In the genomic region with DNA sequence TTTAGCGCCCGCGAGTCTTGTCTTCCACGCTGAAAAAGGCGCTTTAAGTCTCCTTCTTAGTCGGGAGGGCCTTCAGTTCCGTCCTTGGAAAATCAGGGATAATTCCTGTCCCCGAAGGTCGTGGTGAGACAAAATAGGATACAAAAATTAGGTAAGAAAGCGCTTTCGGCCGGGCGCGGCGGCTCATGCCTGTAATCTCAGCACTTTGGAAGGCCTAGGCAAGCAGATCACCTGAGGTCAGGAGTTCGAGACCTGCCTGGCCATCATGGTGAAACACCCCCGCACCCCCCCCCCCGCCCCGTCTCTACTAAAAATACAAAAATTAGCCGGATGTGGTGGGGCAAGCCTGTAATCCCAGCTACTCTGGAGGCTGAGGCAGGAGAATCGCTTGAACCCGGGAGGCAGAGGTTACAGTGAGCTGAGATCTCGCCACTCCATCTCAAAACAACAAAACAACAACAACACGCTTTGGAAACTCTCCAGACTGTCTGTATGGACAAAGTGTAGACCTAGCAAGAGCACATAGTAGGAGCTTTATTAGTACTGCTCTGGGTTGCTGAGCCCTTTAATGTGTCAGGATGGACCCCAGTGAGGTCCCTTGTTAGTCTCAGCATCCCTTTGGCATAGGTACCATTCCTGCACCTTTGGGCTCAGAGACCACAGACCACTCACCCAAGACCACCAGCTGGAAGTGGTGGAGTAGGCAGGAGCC, we compare ENCODE assay signal across 10 cellular contexts. TPM values are rescaled to one million over a fixed set of nuclear protein-coding genes. Genes with fewer than 3 reads are reported as not detected.
A peak's percentile ranks its signal among the peaks of the same experiment; 100 is the strongest.
DNase-seq lines count a peak whose midpoint lies in the region; ATAC-seq, FAIRE-seq and TF ChIP-seq lines count a peak whose summit lies in the region.
"Had no signal": no experiment of that assay in that cellular context is flagged by ENCODE, and none has a peak within 500 bp of the region (broad histone marks: within the 10 kb centered on the region; RNA-seq: fewer than 3 reads in every experiment).

No MANE protein-coding gene starts in this region.

- peak overlapping the region; percentile 56 for H3K27ac ChIP-seq in keratinocyte (ENCODE audit: control insufficient read depth, insufficient read depth, low read length)
- H3K27ac ChIP-seq in stomach, result peak overlapping the region; percentile 86 to 91 (median 87)

- H3K9me1 ChIP-seq in keratinocyte (ENCODE audit: control insufficient read depth, extremely low read depth, insufficient read depth, low read length), result no peaks in the 10 kb centered on the region

- TF ChIP-seq CTCF in keratinocyte (optimal IDR thresholded peaks at IDR 0.05 in 1 of 3, IDR thresholded peaks at IDR 0.05 in 1 of 3, conservative IDR thresholded peaks at IDR 0.05 in 1 of 3; ENCODE audit: extremely low read depth in 1 of 3, insufficient read depth in 2 of 3, low read length in 3 of 3) (no peak), stomach (IDR thresholded peaks at IDR 0.05) (no peak)

- no peak for TF ChIP-seq POLR2A in stomach (IDR thresholded peaks at IDR 0.05)

- H3K4me1 ChIP-seq in keratinocyte (ENCODE audit: control insufficient read depth, extremely low read depth, insufficient read depth, low read length), result peaks cover 20% of the 10 kb centered on the region
- peaks cover 17 to 39% (median 32%) of the 10 kb centered on the region in 4 donors for H3K4me1 ChIP-seq in stomach

- no peak overlapping the region for H3K27ac Mint-ChIP-seq in T-helper 1 cell treated with Interleukin-12 subunit alpha and Interleukin-12 subunit beta and Interleukin-4 antibody, amounts not matched to agents 30 μg/mL and 1 μg/mL, for 36 hours
- H3K27ac Mint-ChIP-seq in activated naive CD8-positive, alpha-beta T cell treated with anti-CD3 and anti-CD28 coated beads, Interleukin-2, amount 10 ng/mL, durations not matched to agents 7 days and 5 days, result no peak overlapping the region

- H3K9me3 Mint-ChIP-seq in T-helper 1 cell treated with Interleukin-12 subunit alpha and Interleukin-12 subunit beta and Interleukin-4 antibody, amounts not matched to agents 30 μg/mL and 1 μg/mL, for 36 hours, result no peaks in the 10 kb centered on the region
- no peaks in the 10 kb centered on the region for H3K9me3 Mint-ChIP-seq in activated naive CD8-positive, alpha-beta T cell treated with anti-CD3 and anti-CD28 coated beads, Interleukin-2, amount 10 ng/mL, durations not matched to agents 7 days and 5 days

- H3K9me3 ChIP-seq in keratinocyte (ENCODE audit: control insufficient read depth, low read depth, low read length) (no peaks in the 10 kb centered on the region), stomach (no peaks in the 10 kb centered on the region)

- peaks cover 9% of the 10 kb centered on the region for H3K79me2 ChIP-seq in keratinocyte (ENCODE audit: control insufficient read depth, insufficient read depth, low read length)

- H3K36me3 Mint-ChIP-seq in T-helper 1 cell treated with Interleukin-12 subunit alpha and Interleukin-12 subunit beta and Interleukin-4 antibody, amounts not matched to agents 30 μg/mL and 1 μg/mL, for 36 hours (ENCODE audit: low read depth), result no peaks in the 10 kb centered on the region
- no peaks in the 10 kb centered on the region for H3K36me3 Mint-ChIP-seq in activated naive CD8-positive, alpha-beta T cell treated with anti-CD3 and anti-CD28 coated beads, Interleukin-2, amount 10 ng/mL, durations not matched to agents 7 days and 5 days

- DNase-seq in T-helper 1 cell (no peak), keratinocyte (ENCODE audit: low read depth, low spot score) (no peak), stomach (no peak), inferior parietal cortex (ENCODE audit: extremely low spot score) (no peak), SW480 (ENCODE audit: low spot score) (no peak)
- DNase-seq in activated naive CD8-positive, alpha-beta T cell treated with anti-CD3 and anti-CD28 coated beads, Interleukin-2, amount 10 ng/mL, durations not matched to agents 7 days and 5 days, result no peak
- DNase-seq: T1000 had no signal

- H3K4me3 ChIP-seq in keratinocyte (ENCODE audit: control insufficient read depth in 2 of 3, extremely low read depth in 1 of 3, insufficient read depth in 2 of 3, low read depth in 1 of 3, low read length in 3 of 3) (peak overlapping the region; percentile 52 to 68 (median 67)), stomach (peak overlapping the region; percentile 72 to 77 (median 75))

- FAIRE-seq in keratinocyte (lab: Jason Lieb, UNC), result no peak

- H3K4me2 ChIP-seq in keratinocyte (ENCODE audit: control insufficient read depth, extremely low read depth, insufficient read depth, low read depth, low read length), result peak overlapping the region; percentile 68

- peak overlapping the region; percentile 65 for H2AFZ ChIP-seq in keratinocyte (ENCODE audit: control insufficient read depth, low read length)

- WGBS in stomach, 5 donors, result 33 to 47% (median 37%) methylated on average over 21 to 24 of the region's 24 CpGs

- peak overlapping the region; percentile 77 for H3K9ac ChIP-seq in keratinocyte (ENCODE audit: control insufficient read depth, extremely low read depth, insufficient read depth, low read length)

- POLR2A ChIA-PET in activated naive CD8-positive, alpha-beta T cell treated with anti-CD3 and anti-CD28 coated beads, Interleukin-2, amount 10 ng/mL, durations not matched to agents 7 days and 5 days (lab: Charles Lee), result no interaction called here

- peaks cover 4% of the 10 kb centered on the region for H3K4me1 Mint-ChIP-seq in T-helper 1 cell treated with Interleukin-12 subunit alpha and Interleukin-12 subunit beta and Interleukin-4 antibody, amounts not matched to agents 30 μg/mL and 1 μg/mL, for 36 hours (ENCODE audit: low read depth)
- peaks cover 4% of the 10 kb centered on the region for H3K4me1 Mint-ChIP-seq in activated naive CD8-positive, alpha-beta T cell treated with anti-CD3 and anti-CD28 coated beads, Interleukin-2, amount 10 ng/mL, durations not matched to agents 7 days and 5 days

- H3K27me3 ChIP-seq in keratinocyte (ENCODE audit: control insufficient read depth, extremely low read depth, insufficient read depth, low read length) (no peaks in the 10 kb centered on the region), stomach (peaks cover 0 to 30% (median 3%) of the 10 kb centered on the region in 3 donors)

- peaks cover 67% of the 10 kb centered on the region for H3K27me3 Mint-ChIP-seq in T-helper 1 cell treated with Interleukin-12 subunit alpha and Interleukin-12 subunit beta and Interleukin-4 antibody, amounts not matched to agents 30 μg/mL and 1 μg/mL, for 36 hours (ENCODE audit: low read depth)
- H3K27me3 Mint-ChIP-seq in activated naive CD8-positive, alpha-beta T cell treated with anti-CD3 and anti-CD28 coated beads, Interleukin-2, amount 10 ng/mL, durations not matched to agents 7 days and 5 days, result peaks cover 62% of the 10 kb centered on the region

- dilution Hi-C loops in keratinocyte (cut with MboI; ENCODE audit: extremely low pct_ligation_motif_present, low sequenced_read_pairs), result no loop called here

- TF ChIP-seq EP300 in stomach (IDR thresholded peaks at IDR 0.05), result no peak

- ATAC-seq in activated naive CD8-positive, alpha-beta T cell treated with anti-CD3 and anti-CD28 coated beads, Interleukin-2, amount 10 ng/mL, durations not matched to agents 7 days and 5 days (ENCODE audit: low read depth), result no peak
- ATAC-seq in HG02885 (IDR thresholded peaks at IDR 0.05; ENCODE audit: poor library complexity, unreplicated experiment), result no peak

- peak overlapping the region; percentile 74 for H3K4me3 Mint-ChIP-seq in T-helper 1 cell treated with Interleukin-12 subunit alpha and Interleukin-12 subunit beta and Interleukin-4 antibody, amounts not matched to agents 30 μg/mL and 1 μg/mL, for 36 hours
- H3K4me3 Mint-ChIP-seq in activated naive CD8-positive, alpha-beta T cell treated with anti-CD3 and anti-CD28 coated beads, Interleukin-2, amount 10 ng/mL, durations not matched to agents 7 days and 5 days, result peak overlapping the region; percentile 63

- peaks cover 0 to under 1% of the 10 kb centered on the region in 2 experiments for H3K36me3 ChIP-seq in keratinocyte (ENCODE audit: control insufficient read depth in 2 of 2, extremely low read depth in 1 of 2, insufficient read depth in 2 of 2, low read length in 2 of 2)
- H3K36me3 ChIP-seq in stomach, result peaks cover 0 to 15% (median 5%) of the 10 kb centered on the region in 4 donors

- H4K20me1 ChIP-seq in keratinocyte (ENCODE audit: control insufficient read depth, extremely low read depth, insufficient read depth, low read length), result no peaks in the 10 kb centered on the region

- intact Hi-C loops in stomach (cut with DNase I; ENCODE audit: low total_unique reads), result no loop called here

RNA-seq across cellular contexts. Expression of gene TMEM54, which starts 0.8 kb away (rescaled TPM):
- total RNA-seq in activated naive CD8-positive, alpha-beta T cell treated with anti-CD3 and anti-CD28 coated beads, Interleukin-2, amount 10 ng/mL, durations not matched to agents 7 days and 5 days, result not detected
- 59.4 to 125 TPM (median 109 TPM) in 3 replicates for polyA plus RNA-seq in keratinocyte
- 26.0 TPM for polyA plus RNA-seq in keratinocyte (2011; ENCODE audit: low read depth)
- polyA plus RNA-seq in keratinocyte (2011; cell fraction: cytosol; rRNA removed), result 129 and 227 TPM in 2 replicates
- 39.2 and 55.8 TPM in 2 replicates for polyA plus RNA-seq in keratinocyte (2011; cell fraction: nucleus; rRNA removed)
- 133 and 154 TPM in 2 replicates for polyA plus RNA-seq in keratinocyte (2012; ENCODE audit: low replicate concordance)
- polyA minus RNA-seq in keratinocyte, result 109 to 222 TPM (median 141 TPM) in 3 replicates
- polyA minus RNA-seq in keratinocyte (2011; cell fraction: cytosol; rRNA and poly(A)+ RNA removed), result 141 TPM
- polyA minus RNA-seq in keratinocyte (2011; cell fraction: nucleus; rRNA and poly(A)+ RNA removed), result 17.9 and 19.2 TPM in 2 replicates
- total RNA-seq in stomach, result 100 to 1,000 TPM in 3 of 5 donors, 10 to 100 TPM in 2; 34.9 to 408 (median 195) TPM
- polyA plus RNA-seq in stomach, result 100 to 1,000 TPM; 104 to 249 (median 122) TPM
- total RNA-seq: mononuclear cell had no signal

RNA-seq across cellular contexts. Expression of gene HPCA, which starts 15.7 kb away (rescaled TPM):
- total RNA-seq in activated naive CD8-positive, alpha-beta T cell treated with anti-CD3 and anti-CD28 coated beads, Interleukin-2, amount 10 ng/mL, durations not matched to agents 7 days and 5 days, result under 1 TPM in 1 of 2 experiments, not detected in 1; 0.40 TPM
- polyA plus RNA-seq in keratinocyte (not detected in 3 replicates), stomach (under 1 TPM in 2 of 3 donors, not detected in 1; 0.30 to 0.75 TPM)
- polyA plus RNA-seq in keratinocyte (2011; ENCODE audit: low read depth), result not detected
- not detected in 2 replicates for polyA plus RNA-seq in keratinocyte (2011; cell fraction: cytosol; rRNA removed)
- not detected in 2 replicates for polyA plus RNA-seq in keratinocyte (2011; cell fraction: nucleus; rRNA removed)
- 0.44 and 1.1 TPM in 2 replicates for polyA plus RNA-seq in keratinocyte (2012; ENCODE audit: low replicate concordance)
- polyA minus RNA-seq in keratinocyte, result not detected in 3 replicates
- not detected for polyA minus RNA-seq in keratinocyte (2011; cell fraction: cytosol; rRNA and poly(A)+ RNA removed)
- polyA minus RNA-seq in keratinocyte (2011; cell fraction: nucleus; rRNA and poly(A)+ RNA removed), result not detected in 2 replicates
- 1 to 10 TPM in 1 of 5 donors, not detected in 4; 4.9 TPM for total RNA-seq in stomach
- total RNA-seq: mononuclear cell had no signal

RNA-seq across cellular contexts. Expression of gene FNDC5, which starts 31.3 kb away (rescaled TPM):
- total RNA-seq in activated naive CD8-positive, alpha-beta T cell treated with anti-CD3 and anti-CD28 coated beads, Interleukin-2, amount 10 ng/mL, durations not matched to agents 7 days and 5 days, result not detected
- polyA plus RNA-seq in keratinocyte (not detected in 3 replicates), stomach (1 to 10 TPM; 2.0 to 9.9 (median 6.7) TPM)
- polyA plus RNA-seq in keratinocyte (2011; ENCODE audit: low read depth), result not detected
- polyA plus RNA-seq in keratinocyte (2011; cell fraction: cytosol; rRNA removed), result not detected in 2 replicates
- not detected in 2 replicates for polyA plus RNA-seq in keratinocyte (2011; cell fraction: nucleus; rRNA removed)
- 0.21 TPM in 1 of 2 replicates, not detected in the other for polyA plus RNA-seq in keratinocyte (2012; ENCODE audit: low replicate concordance)
- polyA minus RNA-seq in keratinocyte, result not detected in 3 replicates
- not detected for polyA minus RNA-seq in keratinocyte (2011; cell fraction: cytosol; rRNA and poly(A)+ RNA removed)
- not detected in 2 replicates for polyA minus RNA-seq in keratinocyte (2011; cell fraction: nucleus; rRNA and poly(A)+ RNA removed)
- total RNA-seq in stomach, result 10 to 100 TPM in 2 of 5 donors, 1 to 10 TPM in 1, under 1 TPM in 1, not detected in 1; 0.89 to 21.0 (median 6.9) TPM

Comparison
In these comparisons a context has a peak if more than half of its experiments do, and no peak if none do; other contexts are left out.
1. RNA of gene TMEM54, which starts 0.8 kb away (total RNA-seq): 34.9 to 408 TPM in stomach; not detected in activated naive CD8-positive, alpha-beta T cell treated with anti-CD3 and anti-CD28 coated beads, Interleukin-2, amount 10 ng/mL, durations not matched to agents 7 days and 5 days; every median in the first group is over 10 times any median in the second.